8 cellular contexts compared by ENCODE assay signal in genomic region chr20:36886859-36887778, GRCh38. TPM values are rescaled to one million over a fixed set of nuclear protein-coding genes. Genes with fewer than 3 reads are reported as not detected.
DNase-seq lines count a peak whose midpoint lies in the region; ATAC-seq and TF ChIP-seq lines count a peak whose summit lies in the region.

No MANE protein-coding gene starts in this region.

- no TSS peak for BruUV-seq in mammary epithelial cell (replicated peaks; lab: Mats Ljungman, UMichigan)

- H3K4me3 Mint-ChIP-seq in immature natural killer cell: no peak overlapping the region

- H3K9me3 ChIP-seq in HAP-1 (no peaks in the 10 kb centered on the region), mammary epithelial cell (replicated peaks; ENCODE audit: insufficient read depth, low read length) (no peaks in the 10 kb centered on the region), spleen (no peaks in the 10 kb centered on the region)

- H3K9me3 Mint-ChIP-seq in immature natural killer cell: no peaks in the 10 kb centered on the region

- dilution Hi-C loops in mammary epithelial cell (cut with HindIII; ENCODE audit: low sequenced_read_pairs): no loop called here

- no peaks in the 10 kb centered on the region for H4K20me1 ChIP-seq in mammary epithelial cell (ENCODE audit: insufficient read depth, low read length)

- H3K4me1 ChIP-seq in HAP-1 (0 out of 2 replicates have a peak, but pooled peaks cover 3% of the 10 kb centered on the region), mammary epithelial cell (ENCODE audit: insufficient read depth, low read length) (no peaks in the 10 kb centered on the region), spleen (peaks cover 8 to 17% (median 11%) of the 10 kb centered on the region in 6 donors)

- peak overlapping the region; percentile 87 for H2AFZ ChIP-seq in mammary epithelial cell (ENCODE audit: low read depth, low read length)

- H3K27ac ChIP-seq in mammary epithelial cell (ENCODE audit: insufficient read depth, low read depth, low read length) (no peak overlapping the region), spleen (peak overlapping the region in 3 of 8 donors; percentile 13 to 34 (median 19))

- intact Hi-C loops in mammary epithelial cell (cut with micrococcal nuclease) (loop anchor here (1.0 to 10.0 kb wide), 4 partner anchors 95 to 672 kb away; no protein-coding TSS in a partner anchor), spleen (cut with DNase I; ENCODE audit: low total_unique reads) (no loop called here)

- H3K4me3 ChIP-seq in HAP-1: no peak overlapping the region
- no peak overlapping the region for H3K4me3 ChIP-seq in WI38 (ENCODE audit: low read depth, low read length)
- H3K4me3 ChIP-seq in mammary epithelial cell (replicated peaks in 1 of 3; ENCODE audit: insufficient read depth in 1 of 3, low read depth in 2 of 3, low read length in 3 of 3): no peak overlapping the region
- H3K4me3 ChIP-seq in spleen: peak overlapping the region in 1 of 8 donors; percentile 16

- H3K79me2 ChIP-seq in mammary epithelial cell (ENCODE audit: insufficient read depth, low read length): no peaks in the 10 kb centered on the region

- H3K9ac ChIP-seq in mammary epithelial cell (ENCODE audit: insufficient read depth, low read length): no peak overlapping the region

- TF ChIP-seq POLR2A in spleen (IDR thresholded peaks at IDR 0.05): no peak

- in situ Hi-C loops in HAP-1 (cut with MboI; ENCODE audit: low sequenced_read_pairs) (no loop called here), mammary epithelial cell (cut with MboI; ENCODE audit: low sequenced_read_pairs in 2 of 2) (loop anchor here in 1 of 2 donors (25.0 kb wide), 2 partner anchors 275 to 650 kb away; partner anchors contain the start of genes AAR2 and RAB5IF)

- H3K4me1 Mint-ChIP-seq in immature natural killer cell: peaks cover 15 to 25% of the 10 kb centered on the region in 2 donors

- TF ChIP-seq CTCF in WI38 (IDR thresholded peaks at IDR 0.05; ENCODE audit: low read depth, low read length) (peak; percentile 99), mammary epithelial cell (conservative IDR thresholded peaks at IDR 0.05 in 1 of 2, IDR thresholded peaks at IDR 0.05 in 1 of 2; ENCODE audit: extremely low read depth in 1 of 2, insufficient read depth in 1 of 2, low read depth in 1 of 2, low read length in 2 of 2) (peak; percentile 98 to 99), spleen (IDR thresholded peaks at IDR 0.05 in 8 of 11, conservative IDR thresholded peaks at IDR 0.05 in 3 of 11) (peak; percentile 83 to 95 (median 93))

- ATAC-seq in GM18868 (IDR thresholded peaks at IDR 0.05; ENCODE audit: unreplicated experiment): no peak

- 17% methylated on average over 21 of the region's 24 CpGs for WGBS in mammary epithelial cell (ENCODE audit: low coverage, missing lambda C conversion rate)
- 25 to 35% (median 33%) methylated on average over 19 to 24 of the region's 24 CpGs for WGBS in spleen, 5 donors

- H3K27me3 Mint-ChIP-seq in immature natural killer cell (ENCODE audit: low read depth in 3 of 3): peaks cover 1 to 2% (median 2%) of the 10 kb centered on the region in 3 donors

- H3K36me3 Mint-ChIP-seq in immature natural killer cell: peaks cover 9 to 19% (median 9%) of the 10 kb centered on the region in 3 donors

- peak overlapping the region; percentile 38 to 86 (median 74) for H3K27ac Mint-ChIP-seq in immature natural killer cell

- H3K4me2 ChIP-seq in mammary epithelial cell (ENCODE audit: insufficient read depth, low read depth, low read length): peak overlapping the region; percentile 28

- DNase-seq in COLO829 (ENCODE audit: low spot score) (peak; percentile 93), HAP-1 (ENCODE audit: low spot score in 2 of 2) (peak; percentile 73 to 94), NCI-H2171 treated with DMSO at 0.1 percent for 48 hours (lab: John Stamatoyannopoulos, UW) (peak; percentile 89), mammary epithelial cell (peak; percentile 73), immature natural killer cell (peak; percentile 59 to 66 (median 60)), spleen (peak; percentile 92)

- H3K36me3 ChIP-seq in HAP-1 (replicated peaks) (no peaks in the 10 kb centered on the region), mammary epithelial cell (ENCODE audit: insufficient read depth, low read length) (no peaks in the 10 kb centered on the region), spleen (peaks cover 0 to 36% (median 26%) of the 10 kb centered on the region in 6 donors)

- CTCF ChIA-PET in mammary epithelial cell (lab: Charles Lee; ENCODE audit: low non-redundant PET): no interaction called here

- H3K27me3 ChIP-seq in HAP-1 (ENCODE audit: low read depth) (no peaks in the 10 kb centered on the region), mammary epithelial cell (ENCODE audit: insufficient read depth, low read length) (no peaks in the 10 kb centered on the region), spleen (replicated peaks in 1 of 7) (no peaks in the 10 kb centered on the region)

RNA-seq across cellular contexts. Expression of gene TLDC2, which starts 11.2 kb away (rescaled TPM):
- total RNA-seq in mammary epithelial cell (not detected), spleen (not detected)
- polyA plus RNA-seq in mammary epithelial cell (not detected), immature natural killer cell (under 1 TPM in 2 of 3 donors, not detected in 1; 0.38 to 0.55 TPM), spleen (under 1 TPM; 0.05 to 0.16 (median 0.11) TPM)
- not detected for polyA minus RNA-seq in mammary epithelial cell
